Comparison of ENCODE assay signal across 20 cellular contexts in genomic region chr22:22068025-22068424, GRCh38.
"Had no signal": no experiment of that assay in that cellular context is flagged by ENCODE, and none has a peak within 500 bp of the region (broad histone marks: within the 10 kb centered on the region; RNA-seq: fewer than 3 reads in every experiment).

No MANE protein-coding gene starts in this region.

- H3K36me3 ChIP-seq: MG63, Peyer's patch, SJCRH30 had no signal

- H3K9me3 ChIP-seq: MG63, Peyer's patch, SJCRH30 had no signal

- H2AFZ ChIP-seq: PC-9 had no signal

- H3K27me3 ChIP-seq: MG63, Peyer's patch, SJCRH30 had no signal

- H3K27ac ChIP-seq: PC-9, Peyer's patch, SJCRH30, SK-N-MC had no signal

- H3K4me3 ChIP-seq: MG63, PC-9, Peyer's patch, SJCRH30, SK-N-MC had no signal

- ATAC-seq: Right ventricle myocardium inferior had no signal

- DNase-seq: Karpas-422; KG1; MG63; NCI-H1092 treated with DMSO at 0.1 percent for 48 hours; NCI-H1436; NCI-H187; NCI-H2029; NCI-H2081 treated with DMSO at 0.1 percent for 48 hours; NCI-H2227 treated with DMSO at 0.1 percent for 48 hours; NCI-H524 treated with DMSO at 0.1 percent for 48 hours; NCI-H69; NCI-H774; NK-92 treated with Interleukin-12 subunit alpha and Interleukin-12 subunit beta, amount 100 ng/mL, for 24 hours; OCI-M1; PC-9; Peyer's patch; SHP77 treated with DMSO at 0.1 percent for 48 hours; SJCRH30 had no signal

- H3K4me2 ChIP-seq: PC-9 had no signal

- H3K4me1 ChIP-seq: Peyer's patch, SJCRH30 had no signal
